In the genomic region with DNA sequence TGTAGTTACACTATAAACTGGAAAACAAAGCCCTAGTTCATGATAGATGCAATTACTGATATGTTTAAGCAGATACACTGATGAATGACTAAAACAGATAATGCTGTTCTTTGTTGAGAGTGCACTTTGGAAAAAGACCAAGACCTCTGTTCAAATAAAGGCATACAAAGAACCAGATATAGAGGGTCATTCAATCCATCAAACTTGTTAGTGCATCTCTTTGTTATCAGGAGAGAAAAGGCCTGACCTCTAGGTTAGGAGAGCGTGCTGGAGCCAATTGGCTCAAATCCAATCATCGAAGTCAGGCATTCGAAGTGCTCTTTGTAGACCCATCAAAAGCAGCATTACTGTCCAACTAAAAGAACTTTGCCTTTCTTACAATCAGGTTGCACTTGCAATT, we compare ENCODE assay signal across 25 cellular contexts.
A peak's percentile ranks its signal among the peaks of the same experiment; 100 is the strongest.
DNase-seq lines count a peak whose midpoint lies in the region; ATAC-seq and TF ChIP-seq lines count a peak whose summit lies in the region.
"Had no signal": no experiment of that assay in that cellular context is flagged by ENCODE, and none has a peak within 500 bp of the region (broad histone marks: within the 10 kb centered on the region; RNA-seq: fewer than 3 reads in every experiment).

No MANE protein-coding gene starts in this region.

- no peaks in the 10 kb centered on the region for H3K4me1 ChIP-seq in gastroesophageal sphincter
- H3K4me1 ChIP-seq: A549, HAP-1, right atrium auricular region, vagina had no signal

- no peak for TF ChIP-seq CTCF in gastroesophageal sphincter (IDR thresholded peaks at IDR 0.05)

- no peak for ATAC-seq in gastroesophageal sphincter
- ATAC-seq: A549; activated CD4-positive, alpha-beta T cell treated with anti-CD3 and anti-CD28 coated beads for 36 hours; activated T-cell treated with anti-CD3 and anti-CD28 coated beads, Interleukin-2, amount 50 U/mL, for 4 hours; natural killer cell; Panc1; stimulated activated memory B cell treated with anti-CD40 and anti-IgM and Interleukin-4, amounts not matched to agents 10 μg/mL and 1 μg/mL and 100 μg/mL, for 72 hours had no signal

- WGBS in gastroesophageal sphincter (ENCODE audit: low coverage in 1 of 2), 2 donors: 42 to 65% methylated on average over 3 of the region's 3 CpGs

- no peak for TF ChIP-seq EP300 in gastroesophageal sphincter (IDR thresholded peaks at IDR 0.05)

- no peak overlapping the region for H3K27ac ChIP-seq in gastroesophageal sphincter
- H3K27ac ChIP-seq: A549, ovary, right atrium auricular region, thoracic aorta, vagina had no signal

- H3K4me3 ChIP-seq in gastroesophageal sphincter: no peak overlapping the region
- H3K4me3 ChIP-seq: A549, HAP-1, ovary, right atrium auricular region, thoracic aorta, vagina had no signal

- no peaks in the 10 kb centered on the region for H3K27me3 ChIP-seq in gastroesophageal sphincter
- H3K27me3 ChIP-seq: ovary, right atrium auricular region, vagina had no signal

- DNase-seq in Ammon's horn (ENCODE audit: low spot score): peak; percentile 65
- DNase-seq in NCI-H1092 treated with DMSO at 0.1 percent for 48 hours (lab: John Stamatoyannopoulos, UW): peak; percentile 84
- DNase-seq in NCI-H345 treated with DMSO at 0.1 percent for 48 hours (lab: John Stamatoyannopoulos, UW; ENCODE audit: unreplicated experiment): peak; percentile 65
- DNase-seq in epidermal melanocyte (ENCODE audit: insufficient read length, low spot score): peak; percentile 25
- no peak for DNase-seq in T-helper 9 cell
- no peak for DNase-seq in NCI-H2107 (lab: John Stamatoyannopoulos, UW)
- no peak for DNase-seq in NCI-H2171 (lab: John Stamatoyannopoulos, UW)
- DNase-seq: activated CD4-positive, alpha-beta T cell treated with anti-CD3 and anti-CD28 coated beads for 36 hours; activated CD8-positive, alpha-beta memory T cell treated with anti-CD3 and anti-CD28 coated beads for 24 hours; activated naive CD4-positive, alpha-beta T cell treated with Interleukin-2 at 50 U/mL for 16 hours; activated T-cell treated with anti-CD3 and anti-CD28 coated beads, Interleukin-2, amount 50 U/mL, for 4 hours; effector CD4-positive, alpha-beta T cell; immature natural killer cell; natural killer cell; ovary; SIG-M5; stimulated activated CD4-positive, alpha-beta T cell treated with anti-CD3 and anti-CD28 coated beads, Interleukin-4, amount 100 ng/mL, for 1 hour had no signal

- H3K9me3 ChIP-seq in gastroesophageal sphincter: no peaks in the 10 kb centered on the region
- H3K9me3 ChIP-seq: A549, HAP-1, ovary, right atrium auricular region, thoracic aorta, vagina had no signal

- H3K36me3 ChIP-seq in gastroesophageal sphincter: peaks cover 0 to 47% of the 10 kb centered on the region in 2 donors
- H3K36me3 ChIP-seq: HAP-1, ovary, right atrium auricular region, thoracic aorta, vagina had no signal

- TF ChIP-seq POLR2A in gastroesophageal sphincter (IDR thresholded peaks at IDR 0.05): no peak

Comparison
In these comparisons a context has a peak if more than half of its experiments do, and no peak if none do; other contexts are left out.
1. DNase-seq: peak in Ammon's horn (single experiment), NCI-H1092 treated with DMSO at 0.1 percent for 48 hours (single experiment), NCI-H345 treated with DMSO at 0.1 percent for 48 hours (single experiment) and epidermal melanocyte (single experiment); none in T-helper 9 cell (single experiment), NCI-H2107 (single experiment) and NCI-H2171 (single experiment).